1 cellular context compared by ENCODE assay signal in genomic region chr20:33674294-33675126, GRCh38.
TF ChIP-seq lines count a peak whose summit lies in the region.

A gene with protein sequence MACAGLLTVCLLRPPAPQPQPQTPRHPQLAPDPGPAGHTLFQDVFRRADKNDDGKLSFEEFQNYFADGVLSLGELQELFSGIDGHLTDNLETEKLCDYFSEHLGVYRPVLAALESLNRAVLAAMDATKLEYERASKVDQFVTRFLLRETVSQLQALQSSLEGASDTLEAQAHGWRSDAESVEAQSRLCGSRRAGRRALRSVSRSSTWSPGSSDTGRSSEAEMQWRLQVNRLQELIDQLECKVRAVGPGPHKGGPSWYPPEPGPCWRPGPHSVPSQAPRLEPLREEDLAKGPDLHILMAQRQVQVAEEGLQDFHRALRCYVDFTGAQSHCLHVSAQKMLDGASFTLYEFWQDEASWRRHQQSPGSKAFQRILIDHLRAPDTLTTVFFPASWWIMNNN (minus strand): TSS chr20:33674428. CDS start chr20:33674352, 76 bp downstream.

TF ChIP-seq in IMR-90, 13 proteins besides CTCF, POLR2A, EP300 and RAD21 (continued from another document):
- TF ChIP-seq FOS (IDR thresholded peaks at IDR 0.05; ENCODE audit: low read depth, low read length), result no peak
- TF ChIP-seq NFE2L2 (IDR thresholded peaks at IDR 0.05; ENCODE audit: low read depth, low read length), result no peak
- no peak for TF ChIP-seq RCOR1 (IDR thresholded peaks at IDR 0.05; ENCODE audit: insufficient replicate concordance, low read length)
- TF ChIP-seq, protein P1, sequence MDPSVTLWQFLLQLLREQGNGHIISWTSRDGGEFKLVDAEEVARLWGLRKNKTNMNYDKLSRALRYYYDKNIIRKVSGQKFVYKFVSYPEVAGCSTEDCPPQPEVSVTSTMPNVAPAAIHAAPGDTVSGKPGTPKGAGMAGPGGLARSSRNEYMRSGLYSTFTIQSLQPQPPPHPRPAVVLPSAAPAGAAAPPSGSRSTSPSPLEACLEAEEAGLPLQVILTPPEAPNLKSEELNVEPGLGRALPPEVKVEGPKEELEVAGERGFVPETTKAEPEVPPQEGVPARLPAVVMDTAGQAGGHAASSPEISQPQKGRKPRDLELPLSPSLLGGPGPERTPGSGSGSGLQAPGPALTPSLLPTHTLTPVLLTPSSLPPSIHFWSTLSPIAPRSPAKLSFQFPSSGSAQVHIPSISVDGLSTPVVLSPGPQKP (IDR thresholded peaks at IDR 0.05; ENCODE audit: borderline replicate concordance, low read depth, low read length), result no peak
TF ChIP-seq in IMR-90: peak in this region for 1.
